In genomic region chr3:198081421-198081844, GRCh38 we compare ENCODE assay signal across 10 cellular contexts.
DNase-seq lines count a peak whose midpoint lies in the region; ATAC-seq, FAIRE-seq and TF ChIP-seq lines count a peak whose summit lies in the region.
"Had no signal": no experiment of that assay in that cellular context is flagged by ENCODE, and none has a peak within 500 bp of the region (broad histone marks: within the 10 kb centered on the region; RNA-seq: fewer than 3 reads in every experiment).

No MANE protein-coding gene starts in this region.

- no peaks in the 10 kb centered on the region for H3K9me3 ChIP-seq in astrocyte (ENCODE audit: insufficient read depth, low read depth, low read length)
- H3K9me3 ChIP-seq in right lobe of liver = no peaks in the 10 kb centered on the region
- no peaks in the 10 kb centered on the region for H3K9me3 ChIP-seq in upper lobe of right lung

- FAIRE-seq in astrocyte (lab: Jason Lieb, UNC) = no peak

- intact Hi-C loops in left ventricle myocardium superior (cut with micrococcal nuclease) = no loop called here
- intact Hi-C loops in Right ventricle myocardium superior (cut with DNase I) = no loop called here
- intact Hi-C loops in right lobe of liver (cut with DNase I) = no loop called here
- intact Hi-C loops in upper lobe of right lung (cut with DNase I) = no loop called here
- intact Hi-C loops in activated CD4-positive, alpha-beta T cell treated with anti-CD3 and anti-CD28 coated beads, Interleukin-2, amount 10 ng/mL, durations not matched to agents 24 days and 14 days (cut with micrococcal nuclease) = loop anchor here (2.0 kb wide), 1 partner anchor 133 kb away; no protein-coding TSS in a partner anchor

- peaks cover 62% of the 10 kb centered on the region for H3K27me3 ChIP-seq in astrocyte (ENCODE audit: insufficient read depth, low read length)
- H3K27me3 ChIP-seq in right lobe of liver = peaks cover 17 to 41% of the 10 kb centered on the region in 2 donors
- peaks cover 73% of the 10 kb centered on the region for H3K27me3 ChIP-seq in upper lobe of right lung

- H3K36me3 Mint-ChIP-seq in astrocyte (ENCODE audit: low read depth, unreplicated experiment) = no peaks in the 10 kb centered on the region
- no peaks in the 10 kb centered on the region for H3K36me3 Mint-ChIP-seq in activated CD4-positive, alpha-beta T cell treated with anti-CD3 and anti-CD28 coated beads, Interleukin-2, amount 10 ng/mL, durations not matched to agents 24 days and 14 days (ENCODE audit: low read depth)
- H3K36me3 Mint-ChIP-seq: immature natural killer cell had no signal

- H3K27ac Mint-ChIP-seq in astrocyte (ENCODE audit: unreplicated experiment) = no peak overlapping the region
- no peak overlapping the region for H3K27ac Mint-ChIP-seq in activated CD4-positive, alpha-beta T cell treated with anti-CD3 and anti-CD28 coated beads, Interleukin-2, amount 10 ng/mL, durations not matched to agents 24 days and 14 days
- H3K27ac Mint-ChIP-seq: immature natural killer cell had no signal

- H3K4me3 ChIP-seq in astrocyte (ENCODE audit: insufficient read depth, low read depth, low read length) (no peak overlapping the region), right lobe of liver (peak overlapping the region in 2 of 3 donors; percentile 32 to 51), upper lobe of right lung (no peak overlapping the region)

- peaks cover 1% of the 10 kb centered on the region for H3K4me1 Mint-ChIP-seq in astrocyte (ENCODE audit: low read depth, unreplicated experiment)
- peaks cover 5% of the 10 kb centered on the region for H3K4me1 Mint-ChIP-seq in activated CD4-positive, alpha-beta T cell treated with anti-CD3 and anti-CD28 coated beads, Interleukin-2, amount 10 ng/mL, durations not matched to agents 24 days and 14 days

- ATAC-seq in left ventricle myocardium superior (no peak), Right ventricle myocardium superior (ENCODE audit: poor library complexity) (no peak), right lobe of liver (peak in 1 of 4 donors; percentile 2), HG02678 (IDR thresholded peaks at IDR 0.05; ENCODE audit: unreplicated experiment) (no peak), GM19452 (IDR thresholded peaks at IDR 0.05; ENCODE audit: unreplicated experiment) (no peak), upper lobe of right lung (no peak)

- DNase-seq in left ventricle myocardium superior (peak; percentile 31), Right ventricle myocardium superior (no peak), astrocyte (ENCODE audit: low read depth) (no peak), right lobe of liver (peak; percentile 20 to 61 (median 47)), upper lobe of right lung (no peak)
- no peak for DNase-seq in activated CD4-positive, alpha-beta T cell treated with anti-CD3 and anti-CD28 coated beads, Interleukin-2, amount 10 ng/mL, durations not matched to agents 24 days and 14 days
- DNase-seq: immature natural killer cell; NK-92 treated with Interleukin-12 subunit alpha and Interleukin-12 subunit beta, amount 100 ng/mL, for 24 hours had no signal

- H4K20me1 ChIP-seq in astrocyte (ENCODE audit: insufficient read depth, low read length) = no peaks in the 10 kb centered on the region

- no peaks in the 10 kb centered on the region for H3K79me2 ChIP-seq in astrocyte (ENCODE audit: insufficient read depth, low read length)

- H3K27ac ChIP-seq in astrocyte (ENCODE audit: low read depth, low read length) (no peak overlapping the region), right lobe of liver (no peak overlapping the region), upper lobe of right lung (no peak overlapping the region)

- WGBS in right lobe of liver (ENCODE audit: insufficient coverage, low coverage, low lambda C conversion rate, missing lambda C conversion rate) = 24% methylated on average over 9 of the region's 33 CpGs

- no peak for TF ChIP-seq POLR2A in right lobe of liver (IDR thresholded peaks at IDR 0.05)

- peak overlapping the region; percentile 90 for H3K4me2 ChIP-seq in astrocyte (ENCODE audit: low read length)

- no peak overlapping the region for H3K9ac ChIP-seq in astrocyte (ENCODE audit: low read length)

- H3K36me3 ChIP-seq in astrocyte (ENCODE audit: insufficient read depth, low read length) = no peaks in the 10 kb centered on the region
- no peaks in the 10 kb centered on the region for H3K36me3 ChIP-seq in right lobe of liver
- no peaks in the 10 kb centered on the region for H3K36me3 ChIP-seq in upper lobe of right lung

- H3K4me3 Mint-ChIP-seq in astrocyte (ENCODE audit: unreplicated experiment) = no peak overlapping the region
- H3K4me3 Mint-ChIP-seq in activated CD4-positive, alpha-beta T cell treated with anti-CD3 and anti-CD28 coated beads, Interleukin-2, amount 10 ng/mL, durations not matched to agents 24 days and 14 days = no peak overlapping the region

- no peak for TF ChIP-seq CTCF in astrocyte (IDR thresholded peaks at IDR 0.05; ENCODE audit: insufficient read depth, low read depth, low read length)
- no peak for TF ChIP-seq CTCF in right lobe of liver (IDR thresholded peaks at IDR 0.05)
- TF ChIP-seq CTCF in upper lobe of right lung (IDR thresholded peaks at IDR 0.05) = no peak

- H3K4me1 ChIP-seq in astrocyte (ENCODE audit: insufficient read depth, low read length) (peaks cover 4% of the 10 kb centered on the region), right lobe of liver (peaks cover 0 to 13% (median 5%) of the 10 kb centered on the region in 4 donors), upper lobe of right lung (no peaks in the 10 kb centered on the region)

- no peaks in the 10 kb centered on the region for H3K9me3 Mint-ChIP-seq in astrocyte (ENCODE audit: unreplicated experiment)
- H3K9me3 Mint-ChIP-seq in activated CD4-positive, alpha-beta T cell treated with anti-CD3 and anti-CD28 coated beads, Interleukin-2, amount 10 ng/mL, durations not matched to agents 24 days and 14 days = peaks cover 10% of the 10 kb centered on the region

- H3K27me3 Mint-ChIP-seq in astrocyte (ENCODE audit: low read depth, unreplicated experiment) = peaks cover 40% of the 10 kb centered on the region
- H3K27me3 Mint-ChIP-seq in activated CD4-positive, alpha-beta T cell treated with anti-CD3 and anti-CD28 coated beads, Interleukin-2, amount 10 ng/mL, durations not matched to agents 24 days and 14 days = peaks cover 56% of the 10 kb centered on the region

- no peak overlapping the region for H2AFZ ChIP-seq in astrocyte (ENCODE audit: low read depth, low read length)

Comparison
In these comparisons a context has a peak if more than half of its experiments do, and no peak if none do; other contexts are left out.
1. DNase-seq: peak in left ventricle myocardium superior (single experiment) and right lobe of liver (3 of 3); none in Right ventricle myocardium superior (single experiment), astrocyte (single experiment), upper lobe of right lung (single experiment) and activated CD4-positive, alpha-beta T cell treated with anti-CD3 and anti-CD28 coated beads, Interleukin-2, amount 10 ng/mL, durations not matched to agents 24 days and 14 days (single experiment).
2. H3K4me3 ChIP-seq: peak in right lobe of liver (2 of 3); none in astrocyte (single experiment) and upper lobe of right lung (single experiment).